ENCODE assay signal across 8 cellular contexts in the genomic region with DNA sequence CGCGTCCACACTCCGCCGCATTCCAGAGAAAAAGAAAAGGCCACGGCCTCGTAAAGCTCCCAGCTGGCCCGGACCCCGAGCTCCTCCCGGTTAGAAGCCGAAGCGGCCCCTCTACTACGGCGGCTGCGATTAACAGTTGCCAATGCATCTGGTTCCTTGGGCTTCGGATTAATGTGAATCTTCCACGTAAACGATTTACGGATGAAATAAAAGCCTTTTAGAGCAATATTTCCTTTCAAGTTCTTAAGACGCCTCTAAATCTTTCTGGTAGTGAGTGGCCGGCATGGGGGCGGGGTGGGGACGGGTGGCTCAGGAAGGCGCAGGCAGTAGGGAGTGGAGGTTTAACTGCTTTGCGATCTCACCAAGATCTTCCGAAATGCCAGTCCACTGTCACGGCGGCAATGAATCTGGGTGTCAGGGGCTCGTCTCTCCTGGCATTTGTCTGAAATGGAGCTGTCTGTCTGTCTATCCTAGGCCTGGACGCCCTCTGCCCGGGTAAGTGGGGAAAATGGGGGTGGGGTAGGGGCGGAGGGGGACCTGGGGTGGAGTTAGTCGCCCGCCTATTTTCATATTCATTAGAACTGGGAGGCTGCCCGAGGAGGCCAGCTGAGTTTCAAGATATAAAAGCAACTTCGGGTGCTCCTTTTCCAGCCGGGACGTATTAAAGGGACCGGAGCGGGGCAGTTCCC. TPM values are rescaled to one million over a fixed set of nuclear protein-coding genes. Genes with fewer than 3 reads are reported as not detected.
DNase-seq lines count a peak whose midpoint lies in the region; ATAC-seq and TF ChIP-seq lines count a peak whose summit lies in the region.

No MANE protein-coding gene starts in this region.

- TF ChIP-seq POLR2A in gastroesophageal sphincter (IDR thresholded peaks at IDR 0.05): no peak

- peaks cover 0 to 20% (median 12%) of the 10 kb centered on the region in 3 donors for H3K4me1 ChIP-seq in gastroesophageal sphincter

- ATAC-seq in gastroesophageal sphincter: peak; percentile 28
- ATAC-seq in GM18502 (IDR thresholded peaks at IDR 0.05; ENCODE audit: poor library complexity, unreplicated experiment): no peak

- H3K4me1 Mint-ChIP-seq in progenitor cell of endocrine pancreas (ENCODE audit: low read depth): peaks cover 6% of the 10 kb centered on the region

- peak overlapping the region in 1 of 2 donors; percentile 47 for H3K4me3 ChIP-seq in gastroesophageal sphincter

- 3 to 4% methylated on average over 4 to 15 of the region's 39 CpGs for WGBS in gastroesophageal sphincter (ENCODE audit: low coverage in 1 of 2), 2 donors

- peaks cover 100% of the 10 kb centered on the region for H3K27me3 ChIP-seq in gastroesophageal sphincter

- H3K27me3 Mint-ChIP-seq in progenitor cell of endocrine pancreas: peaks cover 54% of the 10 kb centered on the region

- H3K4me3 Mint-ChIP-seq in progenitor cell of endocrine pancreas (ENCODE audit: low read depth): peak overlapping the region; percentile 94

- H3K36me3 ChIP-seq in gastroesophageal sphincter: no peaks in the 10 kb centered on the region

- no peaks in the 10 kb centered on the region for H3K9me3 Mint-ChIP-seq in progenitor cell of endocrine pancreas (ENCODE audit: low read depth)

- no peak overlapping the region for H3K27ac ChIP-seq in gastroesophageal sphincter

- peaks cover 3% of the 10 kb centered on the region for H3K36me3 Mint-ChIP-seq in progenitor cell of endocrine pancreas (ENCODE audit: insufficient read depth)

- TF ChIP-seq EP300 in gastroesophageal sphincter (IDR thresholded peaks at IDR 0.05): no peak

- TF ChIP-seq CTCF in gastroesophageal sphincter (IDR thresholded peaks at IDR 0.05) (no peak), progenitor cell of endocrine pancreas (IDR thresholded peaks at IDR 0.05; ENCODE audit: unreplicated experiment) (no peak)

- H3K9me3 ChIP-seq in gastroesophageal sphincter: peaks cover 0 to 19% (median 0%) of the 10 kb centered on the region in 3 donors

- peak overlapping the region; percentile 98 for H3K27ac Mint-ChIP-seq in progenitor cell of endocrine pancreas

- peak; percentile 64 for DNase-seq in ELF-1 (ENCODE audit: low read depth, low spot score)
- DNase-seq in RPMI7951 (ENCODE audit: low read depth): peak; percentile 61
- peak; percentile 15 for DNase-seq in progenitor cell of endocrine pancreas (ENCODE audit: low spot score, unreplicated experiment)
- DNase-seq in stimulated activated CD4-positive, alpha-beta T cell treated with anti-CD3 and anti-CD28 coated beads, Interleukin-4, amount 100 ng/mL, for 1 hour: no peak
- no peak for DNase-seq in NK-92 (lab: John Stamatoyannopoulos, UW; ENCODE audit: unreplicated experiment)
- DNase-seq in ureter (ENCODE audit: low spot score): no peak

RNA-seq across cellular contexts. Expression of a gene that starts 0.4 kb away (rescaled TPM):
- 13.4 and 18.6 TPM in 2 replicates for total RNA-seq in RPMI7951 (2014; rRNA removed; shearing (Covaris generic))
- total RNA-seq in gastroesophageal sphincter (not detected), progenitor cell of endocrine pancreas (3.0 and 3.2 TPM in 2 replicates), ureter (0.26 TPM)

Comparison
In these comparisons a context has a peak if more than half of its experiments do, and no peak if none do; other contexts are left out.
1. DNase-seq: peak in ELF-1 (single experiment), RPMI7951 (single experiment) and progenitor cell of endocrine pancreas (single experiment); none in stimulated activated CD4-positive, alpha-beta T cell treated with anti-CD3 and anti-CD28 coated beads, Interleukin-4, amount 100 ng/mL, for 1 hour (single experiment), NK-92 (single experiment) and ureter (single experiment).